Comparison of ENCODE assay signal across 17 cellular contexts in the genomic region with DNA sequence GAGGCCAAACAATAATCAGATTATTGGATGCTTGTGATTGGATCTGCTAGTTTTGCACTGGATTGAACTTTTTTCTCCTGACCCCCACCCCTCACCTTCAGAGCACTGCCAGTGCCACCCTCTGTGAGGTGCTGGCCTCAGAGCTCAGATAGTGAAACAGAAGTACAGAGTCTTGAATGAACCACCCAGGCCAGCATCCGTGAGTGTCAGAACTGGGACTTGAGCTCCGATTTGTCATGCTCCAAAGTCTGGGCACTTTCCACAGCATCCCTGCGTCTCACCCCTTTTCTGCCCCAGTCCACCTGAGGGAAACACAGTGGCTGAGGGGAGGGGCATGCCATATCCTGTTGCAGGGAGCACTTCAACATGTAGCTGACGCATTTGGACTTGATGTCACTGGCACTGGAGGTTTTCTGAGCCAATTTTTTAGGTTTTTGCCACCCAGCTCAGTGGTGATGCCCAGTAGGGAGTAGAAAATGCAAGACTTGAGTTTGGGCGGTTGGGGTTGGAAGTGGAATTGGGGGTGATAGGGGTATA. TPM values are rescaled to one million over a fixed set of nuclear protein-coding genes. Genes with fewer than 3 reads are reported as not detected.
DNase-seq lines count a peak whose midpoint lies in the region; ATAC-seq, FAIRE-seq and TF ChIP-seq lines count a peak whose summit lies in the region.
"Had no signal": no experiment of that assay in that cellular context is flagged by ENCODE, and none has a peak within 500 bp of the region (broad histone marks: within the 10 kb centered on the region; RNA-seq: fewer than 3 reads in every experiment).

No MANE protein-coding gene starts in this region.

- no peak overlapping the region for H3K4me3 Mint-ChIP-seq in stimulated activated naive CD8-positive, alpha-beta T cell treated with anti-CD3 and anti-CD28 coated beads, Interleukin-15, amount 100 ng/mL, for 72 hours
- H3K4me3 Mint-ChIP-seq: CD14-positive monocyte had no signal

- no peak overlapping the region for H3K4me3 ChIP-seq in bronchial epithelial cell (ENCODE audit: low read depth, low read length)

- no peaks in the 10 kb centered on the region for H3K9me3 Mint-ChIP-seq in stimulated activated naive CD8-positive, alpha-beta T cell treated with anti-CD3 and anti-CD28 coated beads, Interleukin-15, amount 100 ng/mL, for 72 hours
- H3K9me3 Mint-ChIP-seq: CD14-positive monocyte had no signal

- peaks cover 17% of the 10 kb centered on the region for H3K27me3 Mint-ChIP-seq in stimulated activated naive CD8-positive, alpha-beta T cell treated with anti-CD3 and anti-CD28 coated beads, Interleukin-15, amount 100 ng/mL, for 72 hours

- TF ChIP-seq CTCF in bronchial epithelial cell (IDR thresholded peaks at IDR 0.05; ENCODE audit: insufficient read depth, low read length, severe bottlenecking), result no peak

- H3K27me3 ChIP-seq in bronchial epithelial cell (ENCODE audit: control insufficient read depth, insufficient read depth, low read length), result no peaks in the 10 kb centered on the region

- peak; percentile 37 for ATAC-seq in stimulated activated naive CD8-positive, alpha-beta T cell treated with anti-CD3 and anti-CD28 coated beads, Interleukin-15, amount 100 ng/mL, for 72 hours
- no peak for ATAC-seq in stimulated activated naive CD8-positive, alpha-beta T cell treated with anti-CD3 and anti-CD28 coated beads, Interleukin-15, Interleukin-2, amounts not matched to agents 100 U/mL and 50 U/mL, for 24 hours
- ATAC-seq in GM18868 (IDR thresholded peaks at IDR 0.05; ENCODE audit: unreplicated experiment), result no peak

- no peaks in the 10 kb centered on the region for H3K36me3 ChIP-seq in bronchial epithelial cell (ENCODE audit: control insufficient read depth, insufficient read depth, low read length)

- FAIRE-seq in bronchial epithelial cell (lab: Jason Lieb, UNC), result peak; percentile 55
- FAIRE-seq: GM12891, GM19239 had no signal

- peaks cover 22% of the 10 kb centered on the region for H3K4me1 Mint-ChIP-seq in stimulated activated naive CD8-positive, alpha-beta T cell treated with anti-CD3 and anti-CD28 coated beads, Interleukin-15, amount 100 ng/mL, for 72 hours
- H3K4me1 Mint-ChIP-seq: CD14-positive monocyte had no signal

- peak; percentile 8 for DNase-seq in activated CD4-positive, alpha-beta T cell treated with anti-CD3 and anti-CD28 coated beads, Interleukin-2, amount 50 U/mL, for 1 hour
- DNase-seq in activated CD4-positive, alpha-beta T cell treated with anti-CD3 and anti-CD28 coated beads for 1 hour, result no peak
- no peak for DNase-seq in stimulated activated naive CD8-positive, alpha-beta T cell treated with anti-CD3 and anti-CD28 coated beads, Interleukin-15, amount 100 ng/mL, for 72 hours
- no peak for DNase-seq in stimulated activated naive CD8-positive, alpha-beta T cell treated with anti-CD3 and anti-CD28 coated beads, Interleukin-15, Interleukin-2, amounts not matched to agents 100 U/mL and 50 U/mL, for 24 hours
- DNase-seq in bronchial epithelial cell (ENCODE audit: low read depth) (peak; percentile 19), UCSD-AML1 (lab: John Stamatoyannopoulos, UW; ENCODE audit: unreplicated experiment) (no peak), hippocampal formation (lab: John Stamatoyannopoulos, UW) (no peak)
- DNase-seq: Calu3, HCEC 1CT, NCI-H1417, NCI-H2029, NCI-H526 treated with DMSO at 0.1 percent for 48 hours, RPMI8226 had no signal

- H3K27ac Mint-ChIP-seq in stimulated activated naive CD8-positive, alpha-beta T cell treated with anti-CD3 and anti-CD28 coated beads, Interleukin-15, amount 100 ng/mL, for 72 hours, result no peak overlapping the region

RNA-seq across cellular contexts. Expression of a gene that starts 47.3 kb away (rescaled TPM):
- under 0.01 TPM in 1 of 2 replicates, not detected in the other for total RNA-seq in bronchial epithelial cell

Comparison
In these comparisons a context has a peak if more than half of its experiments do, and no peak if none do; other contexts are left out.
1. DNase-seq: peak in activated CD4-positive, alpha-beta T cell treated with anti-CD3 and anti-CD28 coated beads, Interleukin-2, amount 50 U/mL, for 1 hour (single experiment) and bronchial epithelial cell (single experiment); none in activated CD4-positive, alpha-beta T cell treated with anti-CD3 and anti-CD28 coated beads for 1 hour (single experiment), stimulated activated naive CD8-positive, alpha-beta T cell treated with anti-CD3 and anti-CD28 coated beads, Interleukin-15, amount 100 ng/mL, for 72 hours (0 of 2), stimulated activated naive CD8-positive, alpha-beta T cell treated with anti-CD3 and anti-CD28 coated beads, Interleukin-15, Interleukin-2, amounts not matched to agents 100 U/mL and 50 U/mL, for 24 hours (single experiment), UCSD-AML1 (single experiment) and hippocampal formation (0 of 2).